In genomic region chr12:93539821-93540220, GRCh38 we compare ENCODE assay signal across 21 cellular contexts.
"Had no signal": no experiment of that assay in that cellular context is flagged by ENCODE, and none has a peak within 500 bp of the region (broad histone marks: within the 10 kb centered on the region; RNA-seq: fewer than 3 reads in every experiment).

No MANE protein-coding gene starts in this region.

- H3K27me3 Mint-ChIP-seq: activated B cell treated with CpG ODN at 0.5 μM for 24 hours; activated CD4-positive, alpha-beta memory T cell treated with anti-CD3 and anti-CD28 coated beads, Interleukin-2, amount 10 ng/mL, durations not matched to agents 7 days and 5 days; activated naive CD4-positive, alpha-beta T cell treated with anti-CD3 and anti-CD28 coated beads, Interleukin-2, amount 50 U/mL, for 24 hours; brain had no signal

- H3K9me3 Mint-ChIP-seq: activated B cell treated with CpG ODN at 0.5 μM for 24 hours; activated CD4-positive, alpha-beta memory T cell treated with anti-CD3 and anti-CD28 coated beads, Interleukin-2, amount 10 ng/mL, durations not matched to agents 7 days and 5 days; activated naive CD4-positive, alpha-beta T cell treated with anti-CD3 and anti-CD28 coated beads, Interleukin-2, amount 50 U/mL, for 24 hours; activated T-helper 2 cell treated with anti-CD3 and anti-CD28 coated beads, Interferon-gamma antibody, Interleukin-2, Interleukin-4, amounts not matched to agents 10 μg/mL and 5 μg/mL and 100 μg/mL, durations not matched to agents 14 hours and 24 hours and 36 hours had no signal

- H3K4me3 Mint-ChIP-seq: activated B cell treated with CpG ODN at 0.5 μM for 24 hours; activated CD4-positive, alpha-beta memory T cell treated with anti-CD3 and anti-CD28 coated beads, Interleukin-2, amount 10 ng/mL, durations not matched to agents 7 days and 5 days; activated naive CD4-positive, alpha-beta T cell treated with anti-CD3 and anti-CD28 coated beads, Interleukin-2, amount 50 U/mL, for 24 hours; brain; T-helper 1 cell treated with Interleukin-12 subunit alpha and Interleukin-12 subunit beta and Interleukin-4 antibody, amounts not matched to agents 30 μg/mL and 1 μg/mL, for 36 hours had no signal

- H3K27ac Mint-ChIP-seq: activated B cell treated with CpG ODN at 0.5 μM for 24 hours; activated CD4-positive, alpha-beta memory T cell treated with anti-CD3 and anti-CD28 coated beads, Interleukin-2, amount 10 ng/mL, durations not matched to agents 7 days and 5 days; activated naive CD4-positive, alpha-beta T cell treated with anti-CD3 and anti-CD28 coated beads, Interleukin-2, amount 50 U/mL, for 24 hours; activated T-helper 2 cell treated with anti-CD3 and anti-CD28 coated beads, Interferon-gamma antibody, Interleukin-2, Interleukin-4, amounts not matched to agents 10 μg/mL and 5 μg/mL and 100 μg/mL, durations not matched to agents 14 hours and 24 hours and 36 hours; brain had no signal

- ATAC-seq: PC-3 had no signal

- DNase-seq: activated B cell treated with CpG ODN at 0.5 μM for 24 hours; activated CD4-positive, alpha-beta memory T cell treated with anti-CD3 and anti-CD28 coated beads, Interleukin-2, amount 10 ng/mL, durations not matched to agents 7 days and 5 days; activated CD4-positive, alpha-beta T cell treated with anti-CD3 and anti-CD28 coated beads for 1 hour; activated CD4-positive, alpha-beta T cell treated with anti-CD3 and anti-CD28 coated beads, Interleukin-2, amount 50 U/mL, for 1 hour; activated gamma-delta T cell treated with Interleukin-2 at 50 U/mL for 16 hours; activated T-cell treated with anti-CD3 and anti-CD28 coated beads for 4 hours; activated T-cell treated with anti-CD3 and anti-CD28 coated beads, Interleukin-2, amount 50 U/mL, for 48 hours; amygdala; Karpas-422; NCI-H146; NCI-H187 treated with DMSO at 0.1 percent for 48 hours; NCI-H2081 treated with DMSO at 0.1 percent for 48 hours; NCI-H446; NCI-H524; PC-3; SHP77; T1000 had no signal

- H3K36me3 Mint-ChIP-seq: brain had no signal
